Comparison of ENCODE assay signal across 8 cellular contexts in the genomic region with DNA sequence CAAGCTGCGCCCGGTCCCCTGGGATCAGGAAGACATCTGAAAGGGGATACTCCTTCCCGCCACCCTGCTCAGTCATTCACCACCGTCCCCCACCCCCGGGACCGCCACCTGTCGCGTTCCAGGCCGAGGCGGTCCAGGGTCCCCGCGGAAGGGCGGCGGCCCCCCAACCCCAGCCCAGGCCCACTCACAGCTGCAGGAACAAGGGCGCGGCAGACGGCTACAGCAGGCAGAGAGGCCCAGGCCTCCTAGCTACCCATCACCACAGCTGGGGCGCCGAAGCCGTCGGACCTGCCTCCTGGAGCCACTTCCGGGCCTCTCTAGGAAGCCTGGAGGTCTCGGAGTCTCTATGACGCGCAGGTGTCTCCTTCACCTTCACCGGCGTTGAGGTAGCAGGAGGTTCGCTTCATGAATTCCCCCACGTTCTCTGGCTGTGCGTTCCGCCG. TPM values are rescaled to one million over a fixed set of nuclear protein-coding genes. Genes with fewer than 3 reads are reported as not detected.
DNase-seq lines count a peak whose midpoint lies in the region; ATAC-seq and TF ChIP-seq lines count a peak whose summit lies in the region.

A gene with protein sequence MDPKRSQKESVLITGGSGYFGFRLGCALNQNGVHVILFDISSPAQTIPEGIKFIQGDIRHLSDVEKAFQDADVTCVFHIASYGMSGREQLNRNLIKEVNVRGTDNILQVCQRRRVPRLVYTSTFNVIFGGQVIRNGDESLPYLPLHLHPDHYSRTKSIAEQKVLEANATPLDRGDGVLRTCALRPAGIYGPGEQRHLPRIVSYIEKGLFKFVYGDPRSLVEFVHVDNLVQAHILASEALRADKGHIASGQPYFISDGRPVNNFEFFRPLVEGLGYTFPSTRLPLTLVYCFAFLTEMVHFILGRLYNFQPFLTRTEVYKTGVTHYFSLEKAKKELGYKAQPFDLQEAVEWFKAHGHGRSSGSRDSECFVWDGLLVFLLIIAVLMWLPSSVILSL (minus strand): TSS at position 272 of the 443 bp plus-strand sequence. CDS start 10,612 bp downstream, outside the sequence.

- TF ChIP-seq CTCF in Caco-2 (IDR thresholded peaks at IDR 0.05; ENCODE audit: insufficient read depth in 1 of 2, low read depth in 1 of 2, low read length in 1 of 2, severe bottlenecking in 1 of 2, unreplicated experiment in 1 of 2) (no peak), esophagus squamous epithelium (IDR thresholded peaks at IDR 0.05) (no peak)

- WGBS in esophagus squamous epithelium, 2 donors = 2 to 11% methylated on average over 11 to 13 of the region's 32 CpGs

- CTCF ChIA-PET in Caco-2 (lab: Charles Lee) = no interaction called here

- H3K36me3 Mint-ChIP-seq in Caco-2 (ENCODE audit: insufficient read depth, unreplicated experiment) = no peaks in the 10 kb centered on the region

- intact Hi-C loops in Caco-2 (cut with micrococcal nuclease; ENCODE audit: unreplicated experiment) (no loop called here), esophagus squamous epithelium (cut with DNase I) (no loop called here)

- H3K27ac ChIP-seq in esophagus squamous epithelium = peak within 1 kb of the TSS; percentile 23 to 88 (median 78)

- H3K4me3 Mint-ChIP-seq in Caco-2 (ENCODE audit: unreplicated experiment) = peak within 1 kb of the TSS; percentile 76

- H3K9me3 ChIP-seq in Caco-2 (peaks cover 40% of the 10 kb centered on the region), esophagus squamous epithelium (peaks cover 0 to 12% (median 10%) of the 10 kb centered on the region in 3 donors)

- H3K4me1 ChIP-seq in Caco-2 (no peaks in the 10 kb centered on the region), esophagus squamous epithelium (peaks cover 4 to 40% (median 4%) of the 10 kb centered on the region in 3 donors)

- DNase-seq in Caco-2 (peak; percentile 74 to 79), NCI-H2029 (lab: John Stamatoyannopoulos, UW) (peak; percentile 61), esophagus squamous epithelium (lab: John Stamatoyannopoulos, UW) (peak; percentile 5), COLO829 (ENCODE audit: low spot score) (no peak)
- peak; percentile 27 to 47 for DNase-seq in activated CD8-positive, alpha-beta memory T cell treated with anti-CD3 and anti-CD28 coated beads for 1 hour (ENCODE audit: extremely low read depth in 1 of 2, low read depth in 1 of 2)
- peak; percentile 52 to 56 for DNase-seq in stimulated activated CD4-positive, alpha-beta T cell treated with anti-CD3 and anti-CD28 coated beads, Interleukin-15, amount 100 ng/mL, for 48 hours (ENCODE audit: low read depth in 2 of 2)

- H3K27ac Mint-ChIP-seq in Caco-2 (ENCODE audit: unreplicated experiment) = peak within 1 kb of the TSS; percentile 63

- H3K27me3 ChIP-seq in Caco-2 (replicated peaks; ENCODE audit: control insufficient read depth, insufficient read depth, low read length) (no peaks in the 10 kb centered on the region), esophagus squamous epithelium (peaks cover 0 to 7% (median 0%) of the 10 kb centered on the region in 4 donors)

- peaks cover 39% of the 10 kb centered on the region for H3K9me3 Mint-ChIP-seq in Caco-2 (ENCODE audit: unreplicated experiment)

- H3K4me1 Mint-ChIP-seq in Caco-2 (ENCODE audit: low read depth, unreplicated experiment) = no peaks in the 10 kb centered on the region

- ATAC-seq in GM21723 (IDR thresholded peaks at IDR 0.05; ENCODE audit: unreplicated experiment) (peak; percentile 94), HG03025 (IDR thresholded peaks at IDR 0.05; ENCODE audit: low FRiP score, unreplicated experiment) (no peak)

- H3K4me3 ChIP-seq in Caco-2 (ENCODE audit: low read depth, low read length) (peak within 1 kb of the TSS; percentile 41), esophagus squamous epithelium (peak within 1 kb of the TSS; percentile 52 to 66 (median 62))

- H3K27me3 Mint-ChIP-seq in Caco-2 (ENCODE audit: insufficient read depth, unreplicated experiment) = peaks cover 4% of the 10 kb centered on the region

- POLR2A ChIA-PET in Caco-2 (lab: Charles Lee) = no interaction called here

- peak in 2 of 4 donors; percentile 19 to 36 for TF ChIP-seq POLR2A in esophagus squamous epithelium (IDR thresholded peaks at IDR 0.05)

- BruUV-seq in Caco-2 (replicated peaks; lab: Mats Ljungman, UMichigan) = no TSS peak

- H3K36me3 ChIP-seq in Caco-2 (ENCODE audit: control insufficient read depth, insufficient read depth, low read length) = no peaks in the 10 kb centered on the region
- peaks cover 0 to 12% (median 0%) of the 10 kb centered on the region in 3 donors for H3K36me3 ChIP-seq in esophagus squamous epithelium

RNA-seq across cellular contexts. Expression of the gene that starts here (rescaled TPM):
- total RNA-seq in Caco-2 (2022) = 5.3 and 7.5 TPM in 2 replicates
- total RNA-seq in esophagus squamous epithelium = 10 to 100 TPM in 2 of 4 donors, 1 to 10 TPM in 2; 7.1 to 15.3 (median 12.3) TPM
